16 cellular contexts compared by ENCODE assay signal in genomic region chr9:15697459-15697858, GRCh38.
A peak's percentile ranks its signal among the peaks of the same experiment; 100 is the strongest.
DNase-seq lines count a peak whose midpoint lies in the region; ATAC-seq, FAIRE-seq and TF ChIP-seq lines count a peak whose summit lies in the region.
"Had no signal": no experiment of that assay in that cellular context is flagged by ENCODE, and none has a peak within 500 bp of the region (broad histone marks: within the 10 kb centered on the region; RNA-seq: fewer than 3 reads in every experiment).

No MANE protein-coding gene starts in this region.

- H3K4me3 ChIP-seq in astrocyte (ENCODE audit: insufficient read depth, low read depth, low read length) = no peak overlapping the region
- H3K4me3 ChIP-seq: neural progenitor cell, tibial artery had no signal

- H3K4me2 ChIP-seq in astrocyte (ENCODE audit: low read length) = peak overlapping the region; percentile 58
- H3K4me2 ChIP-seq: neural progenitor cell had no signal

- no peak overlapping the region for H3K4me3 Mint-ChIP-seq in astrocyte (ENCODE audit: unreplicated experiment)
- H3K4me3 Mint-ChIP-seq: effector memory CD8-positive, alpha-beta T cell; neural progenitor cell had no signal

- H3K36me3 ChIP-seq in astrocyte (ENCODE audit: insufficient read depth, low read length) = no peaks in the 10 kb centered on the region
- H3K36me3 ChIP-seq: neural progenitor cell had no signal

- no peak overlapping the region for H2AFZ ChIP-seq in astrocyte (ENCODE audit: low read depth, low read length)
- H2AFZ ChIP-seq: neural progenitor cell had no signal

- intact Hi-C loops in cardiac septum (cut with DNase I) = no loop called here

- peaks cover 11% of the 10 kb centered on the region for H3K4me1 ChIP-seq in astrocyte (ENCODE audit: insufficient read depth, low read length)
- H3K4me1 ChIP-seq: neural progenitor cell, tibial artery had no signal

- H3K79me2 ChIP-seq in astrocyte (ENCODE audit: insufficient read depth, low read length) = no peaks in the 10 kb centered on the region

- no peaks in the 10 kb centered on the region for H4K20me1 ChIP-seq in astrocyte (ENCODE audit: insufficient read depth, low read length)

- no peaks in the 10 kb centered on the region for H3K27me3 Mint-ChIP-seq in astrocyte (ENCODE audit: low read depth, unreplicated experiment)
- H3K27me3 Mint-ChIP-seq: effector memory CD8-positive, alpha-beta T cell had no signal

- H3K27ac ChIP-seq in astrocyte (ENCODE audit: low read depth, low read length) = peak overlapping the region; percentile 15
- H3K27ac ChIP-seq: neural progenitor cell, tibial artery, VCaP had no signal

- no peak for ATAC-seq in HG03442 (IDR thresholded peaks at IDR 0.05; ENCODE audit: unreplicated experiment)
- ATAC-seq: effector memory CD8-positive, alpha-beta T cell had no signal

- no peak overlapping the region for H3K9ac ChIP-seq in astrocyte (ENCODE audit: low read length)
- H3K9ac ChIP-seq: neural progenitor cell had no signal

- no peaks in the 10 kb centered on the region for H3K27me3 ChIP-seq in astrocyte (ENCODE audit: insufficient read depth, low read length)
- H3K27me3 ChIP-seq: neural progenitor cell, tibial artery had no signal

- no peak overlapping the region for H3K27ac Mint-ChIP-seq in astrocyte (ENCODE audit: unreplicated experiment)
- H3K27ac Mint-ChIP-seq: neural progenitor cell had no signal

- peaks cover 8% of the 10 kb centered on the region for H3K4me1 Mint-ChIP-seq in astrocyte (ENCODE audit: low read depth, unreplicated experiment)
- H3K4me1 Mint-ChIP-seq: neural progenitor cell had no signal

- no peak for TF ChIP-seq CTCF in astrocyte (IDR thresholded peaks at IDR 0.05; ENCODE audit: insufficient read depth, low read depth, low read length)

- peak; percentile 49 for FAIRE-seq in astrocyte (lab: Jason Lieb, UNC)
- FAIRE-seq: islet of Langerhans had no signal

- H3K9me3 ChIP-seq in astrocyte (ENCODE audit: insufficient read depth, low read depth, low read length) = no peaks in the 10 kb centered on the region
- H3K9me3 ChIP-seq: tibial artery had no signal

- H3K9me3 Mint-ChIP-seq in astrocyte (ENCODE audit: unreplicated experiment) = peaks cover 2% of the 10 kb centered on the region

- peak; percentile 23 for DNase-seq in AG20443 (ENCODE audit: low spot score)
- peak; percentile 92 for DNase-seq in HT1080 (ENCODE audit: low read depth)
- peak; percentile 89 for DNase-seq in astrocyte (ENCODE audit: low read depth)
- peak; percentile 84 for DNase-seq in iris pigment epithelial cell (ENCODE audit: low read depth)
- no peak for DNase-seq in NCI-H2029 (lab: John Stamatoyannopoulos, UW)
- DNase-seq in NCI-H82 treated with DMSO at 0.1 percent for 48 hours (lab: John Stamatoyannopoulos, UW; ENCODE audit: unreplicated experiment) = no peak
- no peak for DNase-seq in cardiac septum (ENCODE audit: low spot score)
- DNase-seq: activated gamma-delta T cell; DMS53; effector memory CD8-positive, alpha-beta T cell; NCI-H1105 treated with DMSO at 0.1 percent for 48 hours; tibial artery had no signal

- H3K36me3 Mint-ChIP-seq in astrocyte (ENCODE audit: low read depth, unreplicated experiment) = peaks cover 4% of the 10 kb centered on the region

Comparison
In these comparisons a context has a peak if more than half of its experiments do, and no peak if none do; other contexts are left out.
1. DNase-seq: peak in AG20443 (single experiment), HT1080 (single experiment), astrocyte (single experiment) and iris pigment epithelial cell (single experiment); none in NCI-H2029 (single experiment), NCI-H82 treated with DMSO at 0.1 percent for 48 hours (single experiment) and cardiac septum (single experiment).